In genomic region chr12:12807970-12808702, GRCh38 we compare ENCODE assay signal across 7 cellular contexts. TPM values are rescaled to one million over a fixed set of nuclear protein-coding genes. Genes with fewer than 3 reads are reported as not detected.
A peak's percentile ranks its signal among the peaks of the same experiment; 100 is the strongest.
DNase-seq lines count a peak whose midpoint lies in the region; ATAC-seq, FAIRE-seq and TF ChIP-seq lines count a peak whose summit lies in the region.

No MANE protein-coding gene starts in this region.

- peak; percentile 45 for ATAC-seq in GM18873 (IDR thresholded peaks at IDR 0.05; ENCODE audit: low FRiP score, unreplicated experiment)
- peak; percentile 43 for ATAC-seq in HG02870 (IDR thresholded peaks at IDR 0.05; ENCODE audit: unreplicated experiment)
- ATAC-seq in GM12878, result peak; percentile 82

- DNase-seq in SJSA1 (ENCODE audit: low read depth in 1 of 2, low spot score in 2 of 2), result peak in 1 of 2 experiments; percentile 82
- peak; percentile 80 for DNase-seq in GM12878 (ENCODE audit: low read depth, low spot score)
- peak; percentile 94 to 95 for DNase-seq in lung microvascular endothelial cell (ENCODE audit: low read depth in 2 of 2)
- peak; percentile 39 to 51 for DNase-seq in thyroid gland
- no peak for DNase-seq in AG08396 (ENCODE audit: low spot score)

- peak overlapping the region; percentile 94 for H2AFZ ChIP-seq in GM12878 (ENCODE audit: control insufficient read depth, low read depth, low read length)

- H3K4me1 ChIP-seq in SJSA1 (replicated peaks) (peaks cover 45% of the 10 kb centered on the region), GM12878 (ENCODE audit: control insufficient read depth, insufficient read depth, low read length) (peaks cover 33% of the 10 kb centered on the region), thyroid gland (peaks cover 20 to 43% of the 10 kb centered on the region in 2 donors)

- H3K27me3 ChIP-seq in SJSA1 (replicated peaks) (no peaks in the 10 kb centered on the region), GM12878 (replicated peaks in 1 of 2; ENCODE audit: control insufficient read depth in 2 of 2, insufficient read depth in 2 of 2, low read length in 1 of 2) (no peaks in the 10 kb centered on the region), thyroid gland (no peaks in the 10 kb centered on the region)

- no peak for TF ChIP-seq RAD21 in GM12878 (IDR thresholded peaks at IDR 0.05; ENCODE audit: insufficient read depth, low read depth, low read length)

- H3K79me2 ChIP-seq in GM12878 (ENCODE audit: control insufficient read depth, insufficient read depth, low read length), result peaks cover under 1% of the 10 kb centered on the region

- TF ChIP-seq CTCF in GM12878 (IDR thresholded peaks at IDR 0.05 in 2 of 3, conservative IDR thresholded peaks at IDR 0.05 in 1 of 3; ENCODE audit: control insufficient read depth in 2 of 3, extremely low read depth in 1 of 3, insufficient read depth in 1 of 3, low read depth in 3 of 3, low read length in 3 of 3), result no peak
- no peak for TF ChIP-seq CTCF in thyroid gland (IDR thresholded peaks at IDR 0.05)

- H4K20me1 ChIP-seq in GM12878 (ENCODE audit: control insufficient read depth, insufficient read depth), result no peaks in the 10 kb centered on the region

- RAD21 ChIA-PET in GM12878 (lab: Charles Lee; ENCODE audit: unreplicated experiment), result interaction anchor here (0.9 to 1.8 kb wide), 5 partner anchors 10 to 20 kb away, joined by 3 to 10 read pairs (median 3); no protein-coding TSS in a partner anchor

- peak overlapping the region; percentile 1; the same call in 1 of the 2 replicates for H3K4me3 ChIP-seq in SJSA1
- peak overlapping the region; percentile 11; the same call in 1 of the 2 replicates for H3K4me3 ChIP-seq in GM12878
- H3K4me3 ChIP-seq in thyroid gland (replicated peaks in 1 of 3), result no peak overlapping the region

- in situ Hi-C loops in GM12878 (cut with MboI), result loop anchor here (25.0 kb wide), 1 partner anchor 1979 kb away; no protein-coding TSS in a partner anchor

- peak; percentile 78 for FAIRE-seq in GM12878 (lab: Jason Lieb, UNC)

- H3K36me3 ChIP-seq in SJSA1 (no peaks in the 10 kb centered on the region), GM12878 (ENCODE audit: control insufficient read depth in 2 of 2, insufficient read depth in 2 of 2, low read length in 1 of 2) (no peaks in the 10 kb centered on the region), thyroid gland (no peaks in the 10 kb centered on the region)

- intact Hi-C loops in GM12878 (cut with micrococcal nuclease; ENCODE audit: unreplicated experiment) (loop anchor here (1.0 kb wide), 1 partner anchor 20 kb away; no protein-coding TSS in a partner anchor), thyroid gland (cut with DNase I) (loop anchor here (10.0 kb wide), 1 partner anchor 177 kb away; no protein-coding TSS in a partner anchor)

- WGBS in GM12878 (ENCODE audit: insufficient coverage, insufficient replicate concordance, low lambda C conversion rate, missing lambda C conversion rate), result 2% methylated on average over 11 of the region's 11 CpGs
- WGBS in thyroid gland, 2 donors, result 27 to 32% methylated on average over 11 of the region's 11 CpGs

- 0 out of 4 replicates have a peak, but pooled peaks of 1 of the 2 experiments have one; percentile 58 for TF ChIP-seq EP300 in GM12878 (IDR thresholded peaks at IDR 0.05; ENCODE audit: borderline replicate concordance in 1 of 2, control insufficient read depth in 1 of 2, low read depth in 2 of 2, low read length in 2 of 2)

- peak overlapping the region; percentile 82 for H3K4me2 ChIP-seq in GM12878 (ENCODE audit: control insufficient read depth, insufficient read depth)

- TF ChIP-seq POLR2A in GM12878 (IDR thresholded peaks at IDR 0.05; ENCODE audit: low read depth, low read length) (peak; percentile 48; the same call in 1 of the 2 replicates), thyroid gland (IDR thresholded peaks at IDR 0.05) (peak in 1 of 2 donors; percentile 24)

- SMC1A ChIA-PET in GM12878 (lab: Charles Lee; ENCODE audit: uncharacterized antibody, unreplicated experiment), result interaction anchor here (0.8 to 7.3 kb wide), 4 partner anchors 9 to 202 kb away, joined by 3 to 50 read pairs (median 6); no protein-coding TSS in a partner anchor

- POLR2A ChIA-PET in GM12878 (lab: Charles Lee), result interaction anchor here (0.7 to 1.5 kb wide), 4 partner anchors 9 to 85 kb away, joined by 3 to 4 read pairs (median 4); no protein-coding TSS in a partner anchor

- peak overlapping the region; percentile 65 for H3K9ac ChIP-seq in GM12878 (ENCODE audit: control insufficient read depth, insufficient read depth, low read length)

- BruUV-seq in GM12878 (replicated peaks; lab: Mats Ljungman, UMichigan), result TSS peak; percentile 91

- H3K9me3 ChIP-seq in SJSA1 (replicated peaks), result no peaks in the 10 kb centered on the region
- H3K9me3 ChIP-seq in GM12878 (replicated peaks; ENCODE audit: control insufficient read depth, insufficient read depth, low read length), result no peaks in the 10 kb centered on the region
- no peaks in the 10 kb centered on the region for H3K9me3 ChIP-seq in thyroid gland

- peak overlapping the region; percentile 97 for H3K27ac ChIP-seq in SJSA1
- peak overlapping the region; percentile 96 for H3K27ac ChIP-seq in GM12878 (ENCODE audit: control insufficient read depth, insufficient read depth)
- H3K27ac ChIP-seq in thyroid gland, result peak overlapping the region; percentile 87 to 89 (median 89)

- CTCF ChIA-PET in GM12878 (lab: Yijun Ruan, JAX), result interaction anchor here (0.8 to 5.4 kb wide), 4 partner anchors 9 to 21 kb away, joined by 3 to 67 read pairs (median 8); no protein-coding TSS in a partner anchor

TF ChIP-seq in GM12878, 131 proteins besides CTCF, POLR2A, EP300 and RAD21 (continues in another document):
- TF ChIP-seq TCF12 (IDR thresholded peaks at IDR 0.05; ENCODE audit: low read depth, low read length) (0 out of 2 replicates have a peak, but pooled peaks have one; percentile 10), HDAC2 (IDR thresholded peaks at IDR 0.05) (no peak), SUPT20H (IDR thresholded peaks at IDR 0.05; ENCODE audit: borderline replicate concordance, control insufficient read depth, low read depth, low read length) (no peak), BACH1 (IDR thresholded peaks at IDR 0.05; ENCODE audit: borderline replicate concordance) (peak; percentile 35; the same call in 1 of the 2 replicates), FOXM1 (IDR thresholded peaks at IDR 0.05; ENCODE audit: low read depth, low read length) (no peak), CREB1 (IDR thresholded peaks at IDR 0.05; ENCODE audit: low read depth) (peak; percentile 69; the same call in 1 of the 2 replicates), HCFC1 (IDR thresholded peaks at IDR 0.05; ENCODE audit: low read length) (no peak), SIX5 (IDR thresholded peaks at IDR 0.05; ENCODE audit: low read depth, low read length, severe bottlenecking) (no peak), EZH2 (IDR thresholded peaks at IDR 0.05; ENCODE audit: borderline replicate concordance, control insufficient read depth, low read depth, low read length) (no peak), ZNF24 (IDR thresholded peaks at IDR 0.05) (no peak), GATAD2B (conservative IDR thresholded peaks at IDR 0.05; ENCODE audit: low read depth) (peak; percentile 62; the same call in 1 of the 2 replicates), HDAC6 (IDR thresholded peaks at IDR 0.05; ENCODE audit: unreplicated experiment) (no peak)

RNA-seq across cellular contexts. Expression of gene DDX47, which starts 5.0 kb away (rescaled TPM):
- total RNA-seq in SJSA1 (2014; rRNA removed; shearing (Covaris generic)), result 86.1 and 148 TPM in 2 replicates
- total RNA-seq in GM12878 (2013; cell fraction: nucleolus; rRNA removed), result 186 and 203 TPM in 2 replicates
- 84.8 and 101 TPM in 2 replicates for total RNA-seq in GM12878 (2014; rRNA removed)
- total RNA-seq in GM12878 (2014; rRNA removed; fragmentation: Illumina TruSeq; extraction: Trizol), result 108 and 109 TPM in 2 replicates
- 94.0 and 94.5 TPM in 2 replicates for total RNA-seq in GM12878 (2021)
- polyA plus RNA-seq in GM12878 (2011; ENCODE audit: low read depth), result 62.2 TPM
- polyA plus RNA-seq in GM12878 (2011; rRNA removed), result 120 and 126 TPM in 2 replicates
- polyA plus RNA-seq in GM12878 (2011; cell fraction: cytosol; rRNA removed), result 60.4 and 84.1 TPM in 2 replicates
- polyA plus RNA-seq in GM12878 (2011; cell fraction: nucleus; rRNA removed), result 148 and 157 TPM in 2 replicates
- 46.4 and 61.3 TPM in 2 replicates for polyA plus RNA-seq in GM12878 (2012)
- 119 and 142 TPM in 2 replicates for polyA plus RNA-seq in GM12878 (2014; fragmentation: Illumina TruSeq; extraction: Trizol)
- 100 to 1,000 TPM; 244 to 266 TPM for polyA plus RNA-seq in GM12878 (2014; fragmentation: Nextera tagmentation; extraction: Ambion mirVana)
- polyA plus RNA-seq in GM12878 (2014; rRNA removed), result 71.6 and 85.0 TPM in 2 replicates
- 100 to 1,000 TPM; 125 to 132 TPM for polyA plus RNA-seq in GM12878 (2016; fragmentation: Nextera tagmentation; extraction: Ambion mirVana)
- 53.4 and 60.9 TPM in 2 replicates for polyA minus RNA-seq in GM12878 (2011; rRNA and poly(A)+ RNA removed)
- 22.7 and 31.8 TPM in 2 replicates for polyA minus RNA-seq in GM12878 (2011; cell fraction: cytosol; rRNA and poly(A)+ RNA removed)
- 49.0 and 77.6 TPM in 2 replicates for polyA minus RNA-seq in GM12878 (2011; cell fraction: nucleus; rRNA and poly(A)+ RNA removed)
- 36.6 and 42.3 TPM in 2 replicates for total RNA-seq in lung microvascular endothelial cell
- total RNA-seq in thyroid gland, result 10 to 100 TPM; 75.5 to 94.2 (median 81.8) TPM

RNA-seq across cellular contexts. Expression of gene APOLD1, which starts 22.7 kb away (rescaled TPM):
- 6.5 and 10.6 TPM in 2 replicates for total RNA-seq in SJSA1 (2014; rRNA removed; shearing (Covaris generic))
- 14.8 and 18.8 TPM in 2 replicates for total RNA-seq in GM12878 (2013; cell fraction: nucleolus; rRNA removed)
- 6.2 and 7.0 TPM in 2 replicates for total RNA-seq in GM12878 (2014; rRNA removed)
- total RNA-seq in GM12878 (2014; rRNA removed; fragmentation: Illumina TruSeq; extraction: Trizol), result 4.5 TPM in 2 replicates
- total RNA-seq in GM12878 (2021), result 5.0 and 5.3 TPM in 2 replicates
- 1.6 TPM for polyA plus RNA-seq in GM12878 (2011; ENCODE audit: low read depth)
- polyA plus RNA-seq in GM12878 (2011; rRNA removed), result 3.9 TPM in 2 replicates
- 1.4 and 2.0 TPM in 2 replicates for polyA plus RNA-seq in GM12878 (2011; cell fraction: cytosol; rRNA removed)
- 1.7 and 2.2 TPM in 2 replicates for polyA plus RNA-seq in GM12878 (2011; cell fraction: nucleus; rRNA removed)
- 3.3 and 3.7 TPM in 2 replicates for polyA plus RNA-seq in GM12878 (2012)
- 2.8 and 3.0 TPM in 2 replicates for polyA plus RNA-seq in GM12878 (2014; fragmentation: Illumina TruSeq; extraction: Trizol)
- polyA plus RNA-seq in GM12878 (2014; fragmentation: Nextera tagmentation; extraction: Ambion mirVana), result 1 to 10 TPM; 1.1 to 1.4 TPM
- polyA plus RNA-seq in GM12878 (2014; rRNA removed), result 3.5 and 4.7 TPM in 2 replicates
- polyA plus RNA-seq in GM12878 (2016; fragmentation: Nextera tagmentation; extraction: Ambion mirVana), result 1 to 10 TPM; 8.6 to 8.9 TPM
- polyA minus RNA-seq in GM12878 (2011; rRNA and poly(A)+ RNA removed), result 3.4 and 5.5 TPM in 2 replicates
- polyA minus RNA-seq in GM12878 (2011; cell fraction: cytosol; rRNA and poly(A)+ RNA removed), result 1.5 and 1.7 TPM in 2 replicates
- polyA minus RNA-seq in GM12878 (2011; cell fraction: nucleus; rRNA and poly(A)+ RNA removed), result 5.7 and 6.4 TPM in 2 replicates
- 26.8 and 31.9 TPM in 2 replicates for total RNA-seq in lung microvascular endothelial cell
- total RNA-seq in thyroid gland, result 10 to 100 TPM; 34.1 to 72.7 (median 49.5) TPM

Comparison
In these comparisons a context has a peak if more than half of its experiments do, and no peak if none do; other contexts are left out.
1. H3K4me3 ChIP-seq: peak in SJSA1 (single experiment) and GM12878 (single experiment); none in thyroid gland (0 of 3).
2. Peak in every context shown above with its lines, with median percentiles within 50 percentile points of each other: ATAC-seq and H3K27ac ChIP-seq.